Comparison of ENCODE assay signal across 16 cellular contexts in genomic region chr7:96422388-96422787, GRCh38.
DNase-seq lines count a peak whose midpoint lies in the region; ATAC-seq and TF ChIP-seq lines count a peak whose summit lies in the region.
"Had no signal": no experiment of that assay in that cellular context is flagged by ENCODE, and none has a peak within 500 bp of the region (broad histone marks: within the 10 kb centered on the region; RNA-seq: fewer than 3 reads in every experiment).

No MANE protein-coding gene starts in this region.

- no peak for TF ChIP-seq EP300 in SK-N-SH (IDR thresholded peaks at IDR 0.05; ENCODE audit: borderline replicate concordance in 1 of 2, low read depth in 1 of 2, low read length in 1 of 2)

- no peak for TF ChIP-seq CTCF in SK-N-SH (IDR thresholded peaks at IDR 0.05)

- H3K79me2 ChIP-seq in SK-N-SH (ENCODE audit: insufficient read depth), result no peaks in the 10 kb centered on the region

- H3K27ac ChIP-seq in SK-N-SH (ENCODE audit: low read depth in 2 of 2, low read length in 1 of 2), result no peak overlapping the region
- H3K27ac ChIP-seq: 22Rv1; A549; BLaER1 treated with 17β-estradiol and CSF1 and Interleukin-3, amounts not matched to agents 10 nM and 100 nM; C4-2B had no signal

- no peaks in the 10 kb centered on the region for H3K36me3 ChIP-seq in SK-N-SH (replicated peaks in 1 of 2; ENCODE audit: control insufficient read depth in 1 of 2, insufficient read depth in 2 of 2, low read length in 1 of 2)
- H3K36me3 ChIP-seq: BLaER1 treated with 17β-estradiol and CSF1 and Interleukin-3, amounts not matched to agents 10 nM and 100 nM had no signal

- no peaks in the 10 kb centered on the region; a peak in 1 of 4 replicates for H3K4me1 ChIP-seq in SK-N-SH (ENCODE audit: control insufficient read depth in 1 of 2, insufficient read depth in 2 of 2, low read depth in 1 of 2, low read length in 1 of 2)
- H3K4me1 ChIP-seq: A549; BLaER1 treated with 17β-estradiol and CSF1 and Interleukin-3, amounts not matched to agents 10 nM and 100 nM; Caco-2 had no signal

- no peaks in the 10 kb centered on the region for H4K20me1 ChIP-seq in SK-N-SH (ENCODE audit: insufficient read depth)
- H4K20me1 ChIP-seq: BLaER1 treated with 17β-estradiol and CSF1 and Interleukin-3, amounts not matched to agents 10 nM and 100 nM had no signal

- POLR2A ChIA-PET in SK-N-SH (lab: Yijun Ruan, JAX), result no interaction called here

- H3K9ac ChIP-seq in SK-N-SH, result no peak overlapping the region
- H3K9ac ChIP-seq: BLaER1 treated with 17β-estradiol and CSF1 and Interleukin-3, amounts not matched to agents 10 nM and 100 nM had no signal

- H3K9me3 ChIP-seq in SK-N-SH, result no peaks in the 10 kb centered on the region
- H3K9me3 ChIP-seq: A549; BLaER1 treated with 17β-estradiol and CSF1 and Interleukin-3, amounts not matched to agents 10 nM and 100 nM; Caco-2 had no signal

- no peak for TF ChIP-seq RAD21 in SK-N-SH (IDR thresholded peaks at IDR 0.05; ENCODE audit: low read length)

- H3K4me2 ChIP-seq in SK-N-SH, result no peak overlapping the region
- H3K4me2 ChIP-seq: A549; BLaER1 treated with 17β-estradiol and CSF1 and Interleukin-3, amounts not matched to agents 10 nM and 100 nM had no signal

- H3K4me3 ChIP-seq in SK-N-SH (ENCODE audit: low read depth in 2 of 2, low read length in 1 of 2), result no peak overlapping the region
- H3K4me3 ChIP-seq: A549; BLaER1 treated with 17β-estradiol and CSF1 and Interleukin-3, amounts not matched to agents 10 nM and 100 nM had no signal

- H3K27me3 ChIP-seq in SK-N-SH (ENCODE audit: insufficient read depth), result no peaks in the 10 kb centered on the region
- H3K27me3 ChIP-seq: BLaER1 treated with 17β-estradiol and CSF1 and Interleukin-3, amounts not matched to agents 10 nM and 100 nM had no signal

- CTCF ChIA-PET in SK-N-SH (lab: Yijun Ruan, JAX), result interaction anchor here (1.0 to 1.6 kb wide), 5 partner anchors 8 to 605 kb away, joined by 3 to 8 read pairs (median 4); no protein-coding TSS in a partner anchor

- DNase-seq in SK-N-SH, result no peak
- peak; percentile 82 for DNase-seq in SK-N-DZ (ENCODE audit: low spot score)
- DNase-seq in activated CD4-positive, alpha-beta T cell treated with anti-CD3 and anti-CD28 coated beads for 1 hour, result no peak
- DNase-seq: AML-193; Caco-2; Calu3; CD4-positive, alpha-beta T cell; CD8-positive, alpha-beta T cell; DMS79 treated with DMSO at 0.1 percent for 48 hours; GF-D8 had no signal

- no peaks in the 10 kb centered on the region for H3F3A ChIP-seq in SK-N-SH (replicated peaks; ENCODE audit: insufficient read depth)

- 36% methylated on average over 2 of the region's 2 CpGs for WGBS in SK-N-SH (ENCODE audit: low lambda C conversion rate)

- H3K9me2 ChIP-seq in SK-N-SH, result no peaks in the 10 kb centered on the region

- no peak overlapping the region for H2AFZ ChIP-seq in SK-N-SH (ENCODE audit: low read depth)

- no peak for ATAC-seq in SK-N-SH treated with all-trans-retinoic acid at 6 μM for 48 hours
- ATAC-seq in GM18867 (IDR thresholded peaks at IDR 0.05; ENCODE audit: unreplicated experiment), result no peak
- ATAC-seq: A549; CD8-positive, alpha-beta T cell had no signal

TF ChIP-seq in SK-N-SH treated with all-trans-retinoic acid at 6 μM for 48 hours, 23 proteins besides CTCF, POLR2A, EP300 and RAD21:
- TF ChIP-seq SNAI2 (CRISPR knock-in tag; IDR thresholded peaks at IDR 0.05), result no peak
- TF ChIP-seq TCF4 (CRISPR knock-in tag; IDR thresholded peaks at IDR 0.05; ENCODE audit: borderline replicate concordance), result 0 out of 2 replicates have a peak, but pooled peaks have one; percentile 16
- peak; percentile 83 for TF ChIP-seq ISL1 (CRISPR knock-in tag; IDR thresholded peaks at IDR 0.05)
- TF ChIP-seq ZNF8 (CRISPR knock-in tag; IDR thresholded peaks at IDR 0.05), result no peak
- TF ChIP-seq, protein P1, sequence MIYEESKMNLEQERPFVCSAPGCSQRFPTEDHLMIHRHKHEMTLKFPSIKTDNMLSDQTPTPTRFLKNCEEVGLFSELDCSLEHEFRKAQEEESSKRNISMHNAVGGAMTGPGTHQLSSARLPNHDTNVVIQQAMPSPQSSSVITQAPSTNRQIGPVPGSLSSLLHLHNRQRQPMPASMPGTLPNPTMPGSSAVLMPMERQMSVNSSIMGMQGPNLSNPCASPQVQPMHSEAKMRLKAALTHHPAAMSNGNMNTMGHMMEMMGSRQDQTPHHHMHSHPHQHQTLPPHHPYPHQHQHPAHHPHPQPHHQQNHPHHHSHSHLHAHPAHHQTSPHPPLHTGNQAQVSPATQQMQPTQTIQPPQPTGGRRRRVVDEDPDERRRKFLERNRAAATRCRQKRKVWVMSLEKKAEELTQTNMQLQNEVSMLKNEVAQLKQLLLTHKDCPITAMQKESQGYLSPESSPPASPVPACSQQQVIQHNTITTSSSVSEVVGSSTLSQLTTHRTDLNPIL (CRISPR knock-in tag; IDR thresholded peaks at IDR 0.05; ENCODE audit: low read depth), result peak; percentile 9; the same call in 1 of the 2 replicates
TF ChIP-seq in SK-N-SH treated with all-trans-retinoic acid at 6 μM for 48 hours: peak in this region for 3.

TF ChIP-seq in SK-N-SH, 30 proteins besides CTCF, POLR2A, EP300 and RAD21:
- TF ChIP-seq TCF12 (IDR thresholded peaks at IDR 0.05), result no peak
